ENCODE assay signal across 8 cellular contexts in the genomic region with DNA sequence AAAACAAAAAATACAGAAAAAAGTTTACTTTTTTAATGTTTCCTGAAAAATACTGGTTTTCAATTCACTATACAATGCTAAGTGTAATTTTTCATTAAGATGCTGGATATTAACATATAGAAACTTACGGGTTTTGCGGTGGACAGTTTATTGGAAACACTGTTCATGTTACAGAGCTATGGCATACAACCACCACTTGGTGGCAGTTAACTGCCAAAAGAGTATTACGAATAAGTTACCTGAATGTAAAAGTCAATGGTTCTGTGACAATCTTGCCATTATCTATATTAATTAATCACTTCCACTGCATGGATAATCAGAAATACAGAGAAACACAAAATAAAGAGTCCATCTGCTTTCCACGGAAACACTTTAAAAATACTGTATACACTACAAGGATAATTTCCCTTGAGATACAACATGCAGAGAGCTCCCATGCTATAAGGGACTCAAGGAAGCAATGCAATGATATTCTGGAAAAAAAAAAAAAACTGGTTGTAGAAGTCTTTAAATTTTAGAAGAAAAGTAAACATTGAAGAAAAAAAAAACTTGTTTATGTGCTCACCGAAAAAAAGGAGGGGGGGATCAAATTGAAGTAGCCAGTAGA.
DNase-seq lines count a peak whose midpoint lies in the region; ATAC-seq, FAIRE-seq and TF ChIP-seq lines count a peak whose summit lies in the region.

No MANE protein-coding gene starts in this region.

- peak; percentile 93 for ATAC-seq in GM21825 (IDR thresholded peaks at IDR 0.05; ENCODE audit: unreplicated experiment)
- no peak for ATAC-seq in HG02840 (IDR thresholded peaks at IDR 0.05; ENCODE audit: low FRiP score, unreplicated experiment)

- in situ Hi-C loops in G401 (cut with HindIII; ENCODE audit: low sequenced_read_pairs), result no loop called here

- WGBS in small intestine, 3 donors, result 26 to 38% (median 35%) methylated on average over 5 of the region's 5 CpGs

- H3K4me1 ChIP-seq in small intestine (ENCODE audit: control insufficient read depth in 2 of 2, insufficient read depth in 1 of 2, low read depth in 1 of 2, low read length in 1 of 2), result no peaks in the 10 kb centered on the region

- POLR2A ChIA-PET in AG04449 (lab: Yijun Ruan, JAX), result no interaction called here

- FAIRE-seq in small intestine (lab: Jason Lieb, UNC), result no peak

- TF ChIP-seq CTCF in AG04449 (IDR thresholded peaks at IDR 0.05; ENCODE audit: insufficient read depth, low read length, missing control alignments) (peak; percentile 27), VCaP (conservative IDR thresholded peaks at IDR 0.05) (peak; percentile 91)

- H3K4me3 ChIP-seq in AG04449 (ENCODE audit: low read depth, low read length) (no peak overlapping the region), small intestine (ENCODE audit: low read depth in 1 of 2, low read length in 2 of 2) (no peak overlapping the region)
- no peak overlapping the region for H3K4me3 ChIP-seq in Jurkat, Clone E6-1 (ENCODE audit: low read length)

- no peaks in the 10 kb centered on the region for H3K9me3 ChIP-seq in small intestine (ENCODE audit: control insufficient read depth, low read depth)

- H3K27ac ChIP-seq in VCaP (no peak overlapping the region), small intestine (ENCODE audit: low read depth in 1 of 2, low read length in 1 of 2) (no peak overlapping the region)

- DNase-seq in AG04449 (ENCODE audit: low read depth, low spot score), result no peak
- peak; percentile 32 for DNase-seq in G401 (ENCODE audit: low spot score)
- peak; percentile 20 for DNase-seq in Jurkat, Clone E6-1 (ENCODE audit: low read depth, low spot score)
- peak; percentile 2 for DNase-seq in germinal center (ENCODE audit: low spot score)
- peak; percentile 62 for DNase-seq in small intestine

- CTCF ChIA-PET in AG04449 (lab: Yijun Ruan, JAX), result no interaction called here

- H3K27me3 ChIP-seq in small intestine (ENCODE audit: control insufficient read depth in 2 of 2, insufficient read depth in 2 of 2, low read length in 2 of 2), result no peaks in the 10 kb centered on the region

- no peaks in the 10 kb centered on the region for H3K36me3 ChIP-seq in small intestine (ENCODE audit: control insufficient read depth in 2 of 2, insufficient read depth in 2 of 2, low read length in 2 of 2)
